8 cellular contexts compared by ENCODE assay signal in genomic region chr17:58172369-58173071, GRCh38. TPM values are rescaled to one million over a fixed set of nuclear protein-coding genes. Genes with fewer than 3 reads are reported as not detected.
DNase-seq lines count a peak whose midpoint lies in the region; ATAC-seq and TF ChIP-seq lines count a peak whose summit lies in the region.

No MANE protein-coding gene starts in this region.

- peaks cover 42 to 50% of the 10 kb centered on the region in 2 donors for H3K27me3 Mint-ChIP-seq in stimulated activated naive B cell treated with anti-CD40 and anti-IgM and Interleukin-4, amounts not matched to agents 10 μg/mL and 1 μg/mL and 100 μg/mL, for 72 hours

- DNase-seq in left ventricle myocardium inferior = no peak
- DNase-seq in Right ventricle myocardium superior = no peak
- peak; percentile 54 for DNase-seq in NCI-H2081 treated with DMSO at 0.1 percent for 48 hours (lab: John Stamatoyannopoulos, UW)
- DNase-seq in activated CD4-positive, alpha-beta T cell treated with anti-CD3 and anti-CD28 coated beads, Interleukin-2, amount 50 U/mL, for 4 hours = peak; percentile 18 to 34
- DNase-seq in fibroblast of mammary gland (ENCODE audit: low read depth) = peak; percentile 42
- DNase-seq in stimulated activated naive B cell treated with anti-CD40 and anti-IgM and Interleukin-4, amounts not matched to agents 10 μg/mL and 1 μg/mL and 100 μg/mL, for 72 hours = no peak
- no peak for DNase-seq in epidermal melanocyte (ENCODE audit: insufficient read length, low spot score)

- peaks cover 68% of the 10 kb centered on the region for H3K27me3 ChIP-seq in left ventricle myocardium inferior (ENCODE audit: low read depth)

- ATAC-seq in Right ventricle myocardium superior (ENCODE audit: poor library complexity) (no peak), GM19455 (IDR thresholded peaks at IDR 0.05; ENCODE audit: unreplicated experiment) (no peak)
- ATAC-seq in stimulated activated naive B cell treated with anti-CD40 and anti-IgM and Interleukin-4, amounts not matched to agents 10 μg/mL and 1 μg/mL and 100 μg/mL, for 72 hours (replicated peaks) = peak; percentile 42 to 59

- H3K4me3 ChIP-seq in left ventricle myocardium inferior = no peak overlapping the region
- no peak overlapping the region for H3K4me3 ChIP-seq in fibroblast of mammary gland (ENCODE audit: control insufficient read depth, low read depth, low read length)

- peak; percentile 53 for TF ChIP-seq CTCF in left ventricle myocardium inferior (IDR thresholded peaks at IDR 0.05; ENCODE audit: borderline replicate concordance)
- TF ChIP-seq CTCF in fibroblast of mammary gland (conservative IDR thresholded peaks at IDR 0.05; ENCODE audit: control insufficient read depth, insufficient read depth, low read depth, low read length) = peak; percentile 45

- no peaks in the 10 kb centered on the region for H3K4me1 Mint-ChIP-seq in stimulated activated naive B cell treated with anti-CD40 and anti-IgM and Interleukin-4, amounts not matched to agents 10 μg/mL and 1 μg/mL and 100 μg/mL, for 72 hours

- no peak overlapping the region for H3K4me3 Mint-ChIP-seq in stimulated activated naive B cell treated with anti-CD40 and anti-IgM and Interleukin-4, amounts not matched to agents 10 μg/mL and 1 μg/mL and 100 μg/mL, for 72 hours

- H3K27ac Mint-ChIP-seq in stimulated activated naive B cell treated with anti-CD40 and anti-IgM and Interleukin-4, amounts not matched to agents 10 μg/mL and 1 μg/mL and 100 μg/mL, for 72 hours = no peak overlapping the region

- H3K4me1 ChIP-seq in left ventricle myocardium inferior = no peaks in the 10 kb centered on the region

- H3K36me3 Mint-ChIP-seq in stimulated activated naive B cell treated with anti-CD40 and anti-IgM and Interleukin-4, amounts not matched to agents 10 μg/mL and 1 μg/mL and 100 μg/mL, for 72 hours = peaks cover 0 to 4% of the 10 kb centered on the region in 2 donors

- no peaks in the 10 kb centered on the region for H3K9me3 ChIP-seq in left ventricle myocardium inferior (replicated peaks)

- intact Hi-C loops in left ventricle myocardium inferior (cut with micrococcal nuclease) (no loop called here), Right ventricle myocardium superior (cut with DNase I) (no loop called here)

- no peaks in the 10 kb centered on the region for H3K36me3 ChIP-seq in left ventricle myocardium inferior

- peaks cover 0 to 4% of the 10 kb centered on the region in 2 donors for H3K9me3 Mint-ChIP-seq in stimulated activated naive B cell treated with anti-CD40 and anti-IgM and Interleukin-4, amounts not matched to agents 10 μg/mL and 1 μg/mL and 100 μg/mL, for 72 hours

- no peak overlapping the region for H3K27ac ChIP-seq in left ventricle myocardium inferior (replicated peaks)

RNA-seq across cellular contexts. Expression of gene OR4D2, which starts 5.7 kb away (rescaled TPM):
- not detected for total RNA-seq in left ventricle myocardium inferior
- total RNA-seq in Right ventricle myocardium superior = not detected

RNA-seq across cellular contexts. Expression of gene EPX, which starts 20.0 kb away (rescaled TPM):
- total RNA-seq in left ventricle myocardium inferior (not detected), Right ventricle myocardium superior (not detected)

RNA-seq across cellular contexts. Expression of gene OR4D1, which starts 24.3 kb away (rescaled TPM):
- total RNA-seq in left ventricle myocardium inferior (not detected), Right ventricle myocardium superior (not detected)

RNA-seq across cellular contexts. Expression of gene MKS1, which starts 46.5 kb away (rescaled TPM):
- total RNA-seq in left ventricle myocardium inferior = 10.8 TPM
- 7.9 TPM for total RNA-seq in Right ventricle myocardium superior

Comparison
In these comparisons a context has a peak if more than half of its experiments do, and no peak if none do; other contexts are left out.
1. DNase-seq: peak in NCI-H2081 treated with DMSO at 0.1 percent for 48 hours (single experiment), activated CD4-positive, alpha-beta T cell treated with anti-CD3 and anti-CD28 coated beads, Interleukin-2, amount 50 U/mL, for 4 hours (2 of 2) and fibroblast of mammary gland (single experiment); none in left ventricle myocardium inferior (single experiment), Right ventricle myocardium superior (single experiment), stimulated activated naive B cell treated with anti-CD40 and anti-IgM and Interleukin-4, amounts not matched to agents 10 μg/mL and 1 μg/mL and 100 μg/mL, for 72 hours (single experiment) and epidermal melanocyte (single experiment).
2. ATAC-seq: peak in stimulated activated naive B cell treated with anti-CD40 and anti-IgM and Interleukin-4, amounts not matched to agents 10 μg/mL and 1 μg/mL and 100 μg/mL, for 72 hours (2 of 2); none in Right ventricle myocardium superior (single experiment) and GM19455 (single experiment).